ENCODE assay signal across 13 cellular contexts in genomic region chr19:3045885-3046603, GRCh38. TPM values are rescaled to one million over a fixed set of nuclear protein-coding genes. Genes with fewer than 3 reads are reported as not detected.
DNase-seq lines count a peak whose midpoint lies in the region; ATAC-seq and TF ChIP-seq lines count a peak whose summit lies in the region.
"Had no signal": no experiment of that assay in that cellular context is flagged by ENCODE, and none has a peak within 500 bp of the region (broad histone marks: within the 10 kb centered on the region; RNA-seq: fewer than 3 reads in every experiment).

No MANE protein-coding gene starts in this region.

- no TSS peak for BruUV-seq in Panc1 (replicated peaks; lab: Mats Ljungman, UMichigan)

- peaks cover 0 to 25% (median 7%) of the 10 kb centered on the region in 12 donors for H3K4me1 ChIP-seq in heart left ventricle
- peaks cover 4% of the 10 kb centered on the region for H3K4me1 ChIP-seq in Panc1 (ENCODE audit: control insufficient read depth, insufficient read depth, low read length)
- H3K4me1 ChIP-seq in upper lobe of left lung: peaks cover 11 to 36% (median 12%) of the 10 kb centered on the region in 4 donors

- TF ChIP-seq CTCF in heart left ventricle (IDR thresholded peaks at IDR 0.05) (no peak), Panc1 (IDR thresholded peaks at IDR 0.05) (no peak), upper lobe of left lung (IDR thresholded peaks at IDR 0.05) (no peak)

- TF ChIP-seq POLR2A in heart left ventricle (IDR thresholded peaks at IDR 0.05): no peak
- TF ChIP-seq POLR2A in upper lobe of left lung (IDR thresholded peaks at IDR 0.05): no peak

- CTCF ChIA-PET in Panc1 (lab: Charles Lee): no interaction called here

- no peaks in the 10 kb centered on the region for H3K9me3 ChIP-seq in heart left ventricle
- no peaks in the 10 kb centered on the region for H3K9me3 ChIP-seq in Panc1 (ENCODE audit: control insufficient read depth, insufficient read depth, low read depth, low read length)
- H3K9me3 ChIP-seq in upper lobe of left lung: no peaks in the 10 kb centered on the region
- H3K9me3 ChIP-seq: BLaER1 treated with 17β-estradiol and CSF1 and Interleukin-3, amounts not matched to agents 10 nM and 100 nM had no signal

- WGBS in heart left ventricle, 4 donors: 61 to 77% (median 68%) methylated on average over 11 to 13 of the region's 13 CpGs
- WGBS in upper lobe of left lung, 2 donors: 52 to 63% methylated on average over 13 of the region's 13 CpGs

- H3K36me3 ChIP-seq in heart left ventricle: no peaks in the 10 kb centered on the region
- no peaks in the 10 kb centered on the region for H3K36me3 ChIP-seq in Panc1 (ENCODE audit: control insufficient read depth, insufficient read depth, low read length)
- no peaks in the 10 kb centered on the region for H3K36me3 ChIP-seq in upper lobe of left lung
- H3K36me3 ChIP-seq: BLaER1 treated with 17β-estradiol and CSF1 and Interleukin-3, amounts not matched to agents 10 nM and 100 nM had no signal

- intact Hi-C loops in Right ventricle myocardium inferior (cut with DNase I): no loop called here
- intact Hi-C loops in heart left ventricle (cut with DNase I): no loop called here
- intact Hi-C loops in Panc1 (cut with micrococcal nuclease; ENCODE audit: unreplicated experiment): no loop called here

- peak overlapping the region in 2 of 12 donors; percentile 39 to 90 for H3K27ac ChIP-seq in heart left ventricle
- no peak overlapping the region for H3K27ac ChIP-seq in Panc1 (ENCODE audit: low read length)
- peak overlapping the region in 3 of 4 donors; percentile 24 to 88 (median 78) for H3K27ac ChIP-seq in upper lobe of left lung
- H3K27ac ChIP-seq: BLaER1 treated with 17β-estradiol and CSF1 and Interleukin-3, amounts not matched to agents 10 nM and 100 nM had no signal

- DNase-seq in Right ventricle myocardium inferior (ENCODE audit: missing footprints) (peak; percentile 70), heart left ventricle (no peak), Panc1 (ENCODE audit: low read depth, low spot score) (no peak), left kidney (ENCODE audit: low read depth, low spot score) (peak; percentile 55), upper lobe of left lung (no peak), ecto neural progenitor cell (ENCODE audit: low spot score) (no peak), anterior cingulate cortex (lab: John Stamatoyannopoulos, UW) (no peak)
- DNase-seq: activated naive CD4-positive, alpha-beta T cell treated with anti-CD3 and anti-CD28 coated beads for 36 hours; MV-4-11; nephron progenitor cell; T1000 had no signal

- POLR2A ChIA-PET in Panc1 (lab: Charles Lee): no interaction called here

- ATAC-seq in Right ventricle myocardium inferior (no peak), heart left ventricle (no peak), Panc1 (peak; percentile 47; the same call in 1 of the 2 replicates), upper lobe of left lung (ENCODE audit: low FRiP score in 2 of 2) (no peak), HG02571 (IDR thresholded peaks at IDR 0.05; ENCODE audit: unreplicated experiment) (no peak)

- H3K4me3 ChIP-seq in heart left ventricle: no peak overlapping the region
- no peak overlapping the region for H3K4me3 ChIP-seq in Panc1 (ENCODE audit: low read depth in 2 of 2, low read length in 2 of 2)
- no peak overlapping the region for H3K4me3 ChIP-seq in upper lobe of left lung
- H3K4me3 ChIP-seq: BLaER1 treated with 17β-estradiol and CSF1 and Interleukin-3, amounts not matched to agents 10 nM and 100 nM had no signal

- H3K27me3 ChIP-seq in heart left ventricle (peaks cover 0 to 5% (median 0%) of the 10 kb centered on the region in 9 donors), Panc1 (ENCODE audit: control insufficient read depth, insufficient read depth, low read length) (no peaks in the 10 kb centered on the region), upper lobe of left lung (no peaks in the 10 kb centered on the region)

- TF ChIP-seq EP300 in upper lobe of left lung (IDR thresholded peaks at IDR 0.05): no peak

- in situ Hi-C loops in Panc1 (cut with HindIII; ENCODE audit: low pct_unique_long_range_greater_than_20kb, low sequenced_read_pairs): no loop called here

RNA-seq across cellular contexts. Expression of gene TLE5, which starts 16.3 kb away (rescaled TPM):
- total RNA-seq in Right ventricle myocardium inferior: 775 TPM
- total RNA-seq in heart left ventricle: 1,000 to 10,000 TPM in 1 of 9 donors, 100 to 1,000 TPM in 8; 593 to 1,121 (median 711) TPM
- 1,000 to 10,000 TPM in 1 of 2 donors, 100 to 1,000 TPM in 1; 686 to 1,459 TPM for polyA plus RNA-seq in heart left ventricle
- total RNA-seq in Panc1 (2021; ENCODE audit: unreplicated experiment): 287 TPM
- 828 TPM for polyA plus RNA-seq in Panc1 (2012; ENCODE audit: insufficient read length)
- 100 to 1,000 TPM; 324 to 781 (median 471) TPM for total RNA-seq in upper lobe of left lung

RNA-seq across cellular contexts. Expression of gene TLE2, which starts 17.0 kb away (rescaled TPM):
- total RNA-seq in Right ventricle myocardium inferior (58.6 TPM), heart left ventricle (10 to 100 TPM; 34.6 to 75.1 (median 40.5) TPM), Panc1 (2021; ENCODE audit: unreplicated experiment) (6.2 TPM), upper lobe of left lung (100 to 1,000 TPM in 1 of 6 donors, 10 to 100 TPM in 5; 35.0 to 115 (median 56.0) TPM)
- 10 to 100 TPM; 36.0 to 41.4 TPM for polyA plus RNA-seq in heart left ventricle
- polyA plus RNA-seq in Panc1 (2012; ENCODE audit: insufficient read length): 31.3 TPM

RNA-seq across cellular contexts. Expression of gene GNA11, which starts 48.1 kb away (rescaled TPM):
- total RNA-seq in Right ventricle myocardium inferior (64.7 TPM), heart left ventricle (10 to 100 TPM; 55.3 to 91.8 (median 70.9) TPM), Panc1 (2021; ENCODE audit: unreplicated experiment) (64.6 TPM), upper lobe of left lung (100 to 1,000 TPM in 1 of 6 donors, 10 to 100 TPM in 5; 60.0 to 103 (median 75.9) TPM)
- polyA plus RNA-seq in heart left ventricle: 10 to 100 TPM; 43.5 to 74.6 TPM
- 120 TPM for polyA plus RNA-seq in Panc1 (2012; ENCODE audit: insufficient read length)

Comparison
In these comparisons a context has a peak if more than half of its experiments do, and no peak if none do; other contexts are left out.
1. DNase-seq: peak in Right ventricle myocardium inferior (single experiment) and left kidney (single experiment); none in heart left ventricle (0 of 5), Panc1 (single experiment), upper lobe of left lung (0 of 2), ecto neural progenitor cell (single experiment) and anterior cingulate cortex (0 of 58).